In the genomic region with DNA sequence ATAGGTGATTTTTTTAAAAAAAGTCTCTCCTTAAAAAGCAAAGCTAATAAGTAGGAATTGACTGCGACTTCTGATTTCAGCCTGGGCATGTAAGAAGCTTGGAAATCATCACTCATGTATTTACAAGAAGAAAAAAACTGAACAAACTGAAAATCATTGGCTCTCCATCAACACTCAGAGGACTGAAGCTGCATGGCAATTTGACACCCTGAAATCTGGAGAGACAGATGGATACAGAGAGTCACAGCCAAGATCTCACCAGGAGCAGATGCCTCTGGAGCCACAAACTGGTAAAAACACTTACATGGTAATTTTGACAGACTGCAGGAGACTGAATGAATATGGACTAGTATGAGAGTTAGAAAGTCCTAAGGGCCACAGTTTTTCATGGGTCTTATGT, we compare ENCODE assay signal across 20 cellular contexts.
DNase-seq lines count a peak whose midpoint lies in the region; ATAC-seq lines count a peak whose summit lies in the region.
"Had no signal": no experiment of that assay in that cellular context is flagged by ENCODE, and none has a peak within 500 bp of the region (broad histone marks: within the 10 kb centered on the region; RNA-seq: fewer than 3 reads in every experiment).

No MANE protein-coding gene starts in this region.

- no peak overlapping the region for H3K4me3 ChIP-seq in skeletal muscle cell (ENCODE audit: low read depth, low read length)
- H3K4me3 ChIP-seq: GM23338, thyroid gland had no signal

- peak; percentile 8 for DNase-seq in NCI-H1105 treated with DMSO at 0.1 percent for 48 hours (lab: John Stamatoyannopoulos, UW)
- no peak for DNase-seq in NCI-H1105 (lab: John Stamatoyannopoulos, UW)
- peak; percentile 86 to 94 for DNase-seq in NCI-H446 (lab: John Stamatoyannopoulos, UW)
- DNase-seq in cerebellum (ENCODE audit: low spot score), result peak; percentile 68
- peak; percentile 60 for DNase-seq in skeletal muscle cell (ENCODE audit: low read depth)
- DNase-seq in mucosa of gallbladder (ENCODE audit: low spot score), result no peak
- DNase-seq: activated CD4-positive, alpha-beta T cell treated with anti-CD3 and anti-CD28 coated beads for 48 hours; CD4-positive, CD25-positive, alpha-beta regulatory T cell; DMS79 treated with DMSO at 0.1 percent for 48 hours; kidney; NCI-H1092; nucleus accumbens; OCI-M1; stimulated activated CD4-positive, alpha-beta T cell treated with anti-CD3 and anti-CD28 coated beads, Interleukin-4, amount 100 ng/mL, for 24 hours; thyroid gland had no signal

- ATAC-seq in GM19328 (IDR thresholded peaks at IDR 0.05; ENCODE audit: unreplicated experiment) (no peak), HG03196 (IDR thresholded peaks at IDR 0.05; ENCODE audit: unreplicated experiment) (no peak)
- ATAC-seq: activated naive CD4-positive, alpha-beta T cell treated with anti-CD3 and anti-CD28 coated beads, Interleukin-2, amount 50 U/mL, for 72 hours; GM23338; HepG2 had no signal

Comparison
In these comparisons a context has a peak if more than half of its experiments do, and no peak if none do; other contexts are left out.
1. DNase-seq: peak in NCI-H1105 treated with DMSO at 0.1 percent for 48 hours (single experiment), NCI-H446 (2 of 2), cerebellum (single experiment) and skeletal muscle cell (single experiment); none in NCI-H1105 (single experiment) and mucosa of gallbladder (single experiment).